Comparison of ENCODE assay signal across 8 cellular contexts in the genomic region with DNA sequence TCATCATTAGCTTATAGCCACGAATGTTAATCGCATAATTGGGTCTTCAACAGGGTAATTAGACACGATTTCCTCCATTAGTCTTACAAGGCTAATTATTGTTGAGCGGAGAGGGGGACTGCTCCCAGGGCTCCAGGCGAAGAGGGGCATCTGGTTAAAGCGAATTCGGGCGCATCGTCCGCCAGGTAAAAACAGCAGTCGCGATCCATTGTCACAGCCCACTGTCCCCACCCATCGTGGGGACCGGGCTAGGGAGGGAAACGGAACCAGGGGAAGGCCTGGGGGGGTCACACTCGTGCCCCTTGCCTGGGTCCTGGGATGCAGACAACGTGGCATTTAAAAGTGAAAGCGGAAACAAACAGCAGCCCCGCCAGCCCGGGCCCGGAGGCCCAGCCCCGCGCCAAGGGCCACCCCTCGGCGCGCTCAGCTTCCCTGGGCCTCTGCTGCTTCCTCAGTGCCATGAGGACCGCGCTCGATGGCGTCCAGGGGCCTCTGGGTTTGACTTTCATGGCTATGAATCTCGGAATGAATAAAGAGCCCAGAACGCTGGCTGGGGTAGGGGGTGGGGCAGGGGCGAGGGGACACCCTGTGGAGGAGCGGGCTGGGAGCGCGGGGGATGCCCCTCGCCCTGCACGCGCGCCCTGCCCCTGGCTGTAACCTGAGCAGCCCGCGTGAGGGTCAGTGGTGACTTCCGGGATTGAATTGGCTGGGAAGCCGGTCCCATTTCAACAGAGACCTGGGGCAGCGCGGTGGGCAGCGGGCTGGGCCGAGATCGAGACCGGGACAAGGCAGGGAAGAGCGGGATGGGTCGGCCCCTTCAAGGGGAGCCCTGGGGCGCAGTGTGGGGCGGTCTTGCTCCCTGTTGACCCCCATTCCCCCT.
A peak's percentile ranks its signal among the peaks of the same experiment; 100 is the strongest.
DNase-seq lines count a peak whose midpoint lies in the region; ATAC-seq, FAIRE-seq and TF ChIP-seq lines count a peak whose summit lies in the region.

No MANE protein-coding gene starts in this region.

- in situ Hi-C loops in ACHN (cut with HindIII; ENCODE audit: low pct_ligation_motif_present, low pct_unique_long_range_greater_than_20kb, low sequenced_read_pairs), result no loop called here
- in situ Hi-C loops in GM12878 (cut with MboI), result no loop called here
- in situ Hi-C loops in gastrocnemius medialis (cut with MboI; ENCODE audit: low sequenced_read_pairs in 4 of 4), result no loop called here

- H3K9ac ChIP-seq in GM12878 (ENCODE audit: control insufficient read depth, insufficient read depth, low read length), result peak overlapping the region; percentile 87

- peak overlapping the region; percentile 71 for H3K4me2 ChIP-seq in GM12878 (ENCODE audit: control insufficient read depth, insufficient read depth)

- TF ChIP-seq POLR2A in GM12878 (IDR thresholded peaks at IDR 0.05; ENCODE audit: low read depth, low read length) (peak; percentile 85), gastrocnemius medialis (IDR thresholded peaks at IDR 0.05) (no peak)

- peaks cover 6% of the 10 kb centered on the region; the same call in 2 of the 3 replicates for H3K9me3 ChIP-seq in GM12878 (replicated peaks; ENCODE audit: control insufficient read depth, insufficient read depth, low read length)
- H3K9me3 ChIP-seq in gastrocnemius medialis, result no peaks in the 10 kb centered on the region

- no TSS peak for BruUV-seq in GM12878 (replicated peaks; lab: Mats Ljungman, UMichigan)

- H3K4me3 ChIP-seq in GM12878 (peak overlapping the region; percentile 82), iPS-11a (ENCODE audit: low read depth, low read length) (peak overlapping the region; percentile 82), gastrocnemius medialis (peak overlapping the region; percentile 70 to 97 (median 72))

- peaks cover 12% of the 10 kb centered on the region for H3K9me3 Mint-ChIP-seq in T-helper 2 cell treated with Interferon-gamma antibody and Interleukin-4, amounts not matched to agents 5 μg/mL and 100 μg/mL, for 36 hours

- peaks cover 11% of the 10 kb centered on the region for H3K27me3 Mint-ChIP-seq in T-helper 2 cell treated with Interferon-gamma antibody and Interleukin-4, amounts not matched to agents 5 μg/mL and 100 μg/mL, for 36 hours (ENCODE audit: low read depth)

- POLR2A ChIA-PET in GM12878 (lab: Charles Lee), result interaction anchor here (0.9 to 1.6 kb wide), 5 partner anchors 10 to 136 kb away, joined by 3 to 6 read pairs (median 4); partner anchors contain the start of genes DDX31 and GTF3C4

- intact Hi-C loops in GM12878 (cut with micrococcal nuclease; ENCODE audit: unreplicated experiment), result no loop called here
- intact Hi-C loops in gastrocnemius medialis (cut with DNase I; ENCODE audit: low total_unique reads), result no loop called here

- H4K20me1 ChIP-seq in GM12878 (ENCODE audit: control insufficient read depth, insufficient read depth), result no peaks in the 10 kb centered on the region

- no peak for TF ChIP-seq RAD21 in GM12878 (IDR thresholded peaks at IDR 0.05; ENCODE audit: insufficient read depth, low read depth, low read length)

- no peak for TF ChIP-seq CTCF in GM12878 (IDR thresholded peaks at IDR 0.05 in 2 of 3, conservative IDR thresholded peaks at IDR 0.05 in 1 of 3; ENCODE audit: control insufficient read depth in 2 of 3, extremely low read depth in 1 of 3, insufficient read depth in 1 of 3, low read depth in 3 of 3, low read length in 3 of 3)
- no peak for TF ChIP-seq CTCF in gastrocnemius medialis (IDR thresholded peaks at IDR 0.05 in 4 of 5, conservative IDR thresholded peaks at IDR 0.05 in 1 of 5)

- DNase-seq in ACHN (peak; percentile 58), HT-29 (ENCODE audit: low spot score) (peak; percentile 28), GM12878 (ENCODE audit: low read depth, low spot score) (peak; percentile 12), gastrocnemius medialis (peak in 1 of 2 donors; percentile 20)
- DNase-seq in T-helper 2 cell treated with Interferon-gamma antibody and Interleukin-4, amounts not matched to agents 5 μg/mL and 100 μg/mL, for 36 hours (ENCODE audit: low spot score), result peak; percentile 61

- H3K27ac Mint-ChIP-seq in T-helper 2 cell treated with Interferon-gamma antibody and Interleukin-4, amounts not matched to agents 5 μg/mL and 100 μg/mL, for 36 hours, result peak overlapping the region; percentile 99

- H3K79me2 ChIP-seq in GM12878 (ENCODE audit: control insufficient read depth, insufficient read depth, low read length), result no peaks in the 10 kb centered on the region

- peak overlapping the region; percentile 96 for H2AFZ ChIP-seq in GM12878 (ENCODE audit: control insufficient read depth, low read depth, low read length)

- no peaks in the 10 kb centered on the region for H3K27me3 ChIP-seq in GM12878 (replicated peaks in 1 of 2; ENCODE audit: control insufficient read depth in 2 of 2, insufficient read depth in 2 of 2, low read length in 1 of 2)
- peaks cover 16 to 21% (median 20%) of the 10 kb centered on the region in 3 donors for H3K27me3 ChIP-seq in gastrocnemius medialis

- H3K4me1 Mint-ChIP-seq in T-helper 2 cell treated with Interferon-gamma antibody and Interleukin-4, amounts not matched to agents 5 μg/mL and 100 μg/mL, for 36 hours (ENCODE audit: low read depth), result peaks cover 24% of the 10 kb centered on the region

- SMC1A ChIA-PET in GM12878 (lab: Charles Lee; ENCODE audit: uncharacterized antibody, unreplicated experiment), result interaction anchor here (1.1 to 1.2 kb wide), 2 partner anchors 11 to 18 kb away, joined by 3 read pairs; no protein-coding TSS in a partner anchor

- H3K27ac ChIP-seq in GM12878 (ENCODE audit: control insufficient read depth, insufficient read depth) (peak overlapping the region; percentile 84), gastrocnemius medialis (peak overlapping the region in 3 of 4 donors; percentile 16 to 57 (median 44))

- peaks cover 15% of the 10 kb centered on the region for H3K36me3 Mint-ChIP-seq in T-helper 2 cell treated with Interferon-gamma antibody and Interleukin-4, amounts not matched to agents 5 μg/mL and 100 μg/mL, for 36 hours (ENCODE audit: low read depth)

- FAIRE-seq in GM12878 (lab: Jason Lieb, UNC), result no peak

- TF ChIP-seq EP300 in GM12878 (IDR thresholded peaks at IDR 0.05; ENCODE audit: borderline replicate concordance in 1 of 2, control insufficient read depth in 1 of 2, low read depth in 2 of 2, low read length in 2 of 2), result no peak

- peaks cover 3% of the 10 kb centered on the region for H3K4me1 ChIP-seq in GM12878 (ENCODE audit: control insufficient read depth, insufficient read depth, low read length)
- H3K4me1 ChIP-seq in gastrocnemius medialis, result peaks cover 0 to 13% of the 10 kb centered on the region in 2 donors

- H3K4me3 Mint-ChIP-seq in T-helper 2 cell treated with Interferon-gamma antibody and Interleukin-4, amounts not matched to agents 5 μg/mL and 100 μg/mL, for 36 hours, result peak overlapping the region; percentile 99

- RAD21 ChIA-PET in GM12878 (lab: Charles Lee; ENCODE audit: unreplicated experiment), result interaction anchor here (1.0 to 1.5 kb wide), 2 partner anchors 18 to 29 kb away, joined by 3 to 4 read pairs; no protein-coding TSS in a partner anchor

- CTCF ChIA-PET in GM12878 (lab: Yijun Ruan, JAX), result interaction anchor here (0.7 to 2.7 kb wide), 12 partner anchors 9 to 537 kb away, joined by 3 to 9 read pairs (median 4); no protein-coding TSS in a partner anchor

- H3K36me3 ChIP-seq in GM12878 (ENCODE audit: control insufficient read depth in 2 of 2, insufficient read depth in 2 of 2, low read length in 1 of 2), result no peaks in the 10 kb centered on the region
- H3K36me3 ChIP-seq in gastrocnemius medialis, result no peaks in the 10 kb centered on the region

- 14% methylated on average over 52 of the region's 54 CpGs for WGBS in GM12878 (ENCODE audit: insufficient coverage, insufficient replicate concordance, low lambda C conversion rate, missing lambda C conversion rate)

- ATAC-seq in GM18517 (IDR thresholded peaks at IDR 0.05; ENCODE audit: unreplicated experiment) (peak; percentile 68), GM12878 (peak; percentile 87), gastrocnemius medialis (peak in 1 of 2 donors; percentile 55), GM21717 (IDR thresholded peaks at IDR 0.05; ENCODE audit: unreplicated experiment) (no peak)

TF ChIP-seq in GM12878, 131 proteins besides CTCF, POLR2A, EP300 and RAD21 (continues in another document):
- TF ChIP-seq, protein P1, sequence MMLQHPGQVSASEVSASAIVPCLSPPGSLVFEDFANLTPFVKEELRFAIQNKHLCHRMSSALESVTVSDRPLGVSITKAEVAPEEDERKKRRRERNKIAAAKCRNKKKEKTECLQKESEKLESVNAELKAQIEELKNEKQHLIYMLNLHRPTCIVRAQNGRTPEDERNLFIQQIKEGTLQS (IDR thresholded peaks at IDR 0.05; ENCODE audit: borderline replicate concordance, extremely low read depth, low read depth, low read length), result no peak
- TF ChIP-seq, protein P2, sequence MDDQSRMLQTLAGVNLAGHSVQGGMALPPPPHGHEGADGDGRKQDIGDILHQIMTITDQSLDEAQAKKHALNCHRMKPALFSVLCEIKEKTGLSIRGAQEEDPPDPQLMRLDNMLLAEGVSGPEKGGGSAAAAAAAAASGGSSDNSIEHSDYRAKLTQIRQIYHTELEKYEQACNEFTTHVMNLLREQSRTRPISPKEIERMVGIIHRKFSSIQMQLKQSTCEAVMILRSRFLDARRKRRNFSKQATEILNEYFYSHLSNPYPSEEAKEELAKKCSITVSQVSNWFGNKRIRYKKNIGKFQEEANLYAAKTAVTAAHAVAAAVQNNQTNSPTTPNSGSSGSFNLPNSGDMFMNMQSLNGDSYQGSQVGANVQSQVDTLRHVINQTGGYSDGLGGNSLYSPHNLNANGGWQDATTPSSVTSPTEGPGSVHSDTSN (IDR thresholded peaks at IDR 0.05; ENCODE audit: insufficient replicate concordance, low read depth, low read length), result no peak
- no peak for TF ChIP-seq CHD2 (IDR thresholded peaks at IDR 0.05; ENCODE audit: borderline replicate concordance, low read depth, low read length)
- TF ChIP-seq POLR2AphosphoS5 (IDR thresholded peaks at IDR 0.05; ENCODE audit: low read length), result peak; percentile 66
- no peak for TF ChIP-seq MEF2B (IDR thresholded peaks at IDR 0.05; ENCODE audit: partially characterized antibody, poor library complexity, severe bottlenecking)
- no peak for TF ChIP-seq NFIC (IDR thresholded peaks at IDR 0.05; ENCODE audit: low read depth, low read length)
- TF ChIP-seq YY1 (IDR thresholded peaks at IDR 0.05; ENCODE audit: low read depth, low read length), result peak; percentile 62; the same call in 1 of the 2 replicates
- no peak for TF ChIP-seq WRNIP1 (IDR thresholded peaks at IDR 0.05; ENCODE audit: borderline replicate concordance, low read depth, low read length)
